ENCODE assay signal across 24 cellular contexts in the genomic region with DNA sequence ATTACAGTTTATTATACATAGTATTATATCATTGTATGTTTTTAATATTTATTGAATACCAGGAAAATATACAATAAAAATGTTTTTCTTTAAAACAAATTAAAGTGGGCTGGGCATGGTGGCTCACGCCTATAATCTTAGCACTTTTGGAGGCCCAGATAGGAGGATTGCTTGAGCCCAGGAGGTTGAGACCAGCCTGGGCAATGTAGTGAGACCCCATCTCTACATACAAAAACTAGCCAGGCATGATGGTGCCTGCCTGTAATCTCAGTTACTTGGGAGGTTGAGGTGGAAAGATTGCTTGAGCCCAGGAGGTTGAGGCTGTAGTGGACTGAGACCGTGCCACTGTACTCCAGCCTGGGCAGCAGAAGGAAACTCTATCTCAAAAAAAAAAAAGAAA. TPM values are rescaled to one million over a fixed set of nuclear protein-coding genes. Genes with fewer than 3 reads are reported as not detected.
DNase-seq lines count a peak whose midpoint lies in the region; ATAC-seq and TF ChIP-seq lines count a peak whose summit lies in the region.
"Had no signal": no experiment of that assay in that cellular context is flagged by ENCODE, and none has a peak within 500 bp of the region (broad histone marks: within the 10 kb centered on the region; RNA-seq: fewer than 3 reads in every experiment).

No MANE protein-coding gene starts in this region.

- POLR2A ChIA-PET in HEK293 (lab: Yijun Ruan, JAX) (interaction anchor here (0.5 kb wide), 1 partner anchor 12 kb away, joined by 3 read pairs; no protein-coding TSS in a partner anchor), WTC11 (lab: Charles Lee) (interaction anchor here (0.6 kb wide), 1 partner anchor 79 kb away, joined by 3 read pairs; no protein-coding TSS in a partner anchor)
- POLR2A ChIA-PET in naive thymus-derived CD8-positive, alpha-beta T cell (lab: Charles Lee) = no interaction called here

- DNase-seq in WTC11 (ENCODE audit: low spot score) (no peak), chondrocyte (ENCODE audit: low spot score) (peak; percentile 1), spleen (peak; percentile 3), NCI-H524 (lab: John Stamatoyannopoulos, UW) (no peak), Calu3 (no peak)
- DNase-seq in naive thymus-derived CD8-positive, alpha-beta T cell = no peak
- DNase-seq: 8988T; ACHN; BE2C; C1 segment of cervical spinal cord; Caco-2; CD4-positive, alpha-beta memory T cell; CD4-positive, CD25-positive, alpha-beta regulatory T cell; DMS 273 treated with DMSO at 0.1 percent for 48 hours; DMS153; DMS53; DMS79; DND-41; EL; GDM1 had no signal

- no peak for ATAC-seq in WTC11
- no peak for ATAC-seq in naive thymus-derived CD8-positive, alpha-beta T cell
- ATAC-seq: GM12878 had no signal

- TF ChIP-seq CTCF in HEK293 (tag by site-specific recombination; IDR thresholded peaks at IDR 0.05) = no peak
- no peak for TF ChIP-seq CTCF in WTC11 (IDR thresholded peaks at IDR 0.05)
- no peak for TF ChIP-seq CTCF in chondrocyte (IDR thresholded peaks at IDR 0.05)
- TF ChIP-seq CTCF in spleen (IDR thresholded peaks at IDR 0.05 in 8 of 11, conservative IDR thresholded peaks at IDR 0.05 in 3 of 11) = no peak
- TF ChIP-seq CTCF in Calu3 (IDR thresholded peaks at IDR 0.05; ENCODE audit: unreplicated experiment) = no peak

- H3K4me3 ChIP-seq in HEK293 (ENCODE audit: low read depth, low read length) = no peak overlapping the region
- H3K4me3 ChIP-seq in spleen = no peak overlapping the region
- H3K4me3 ChIP-seq: BLaER1, GM12878 had no signal

- intact Hi-C loops in spleen (cut with DNase I; ENCODE audit: low total_unique reads) = no loop called here
- intact Hi-C loops in Calu3 (cut with micrococcal nuclease; ENCODE audit: unreplicated experiment) = no loop called here

- WGBS in spleen, 5 donors = 87 to 97% (median 92%) methylated on average over 2 of the region's 2 CpGs

- H3K4me1 ChIP-seq in HEK293 (ENCODE audit: control insufficient read depth, insufficient read depth, low read length) (no peaks in the 10 kb centered on the region), spleen (no peaks in the 10 kb centered on the region)
- H3K4me1 ChIP-seq: BE2C, BLaER1, Caco-2 had no signal

- H3K27ac Mint-ChIP-seq in WTC11 (no peak overlapping the region), chondrocyte (ENCODE audit: unreplicated experiment) (no peak overlapping the region), Calu3 (ENCODE audit: unreplicated experiment) (no peak overlapping the region)
- no peak overlapping the region for H3K27ac Mint-ChIP-seq in naive thymus-derived CD8-positive, alpha-beta T cell
- H3K27ac Mint-ChIP-seq: CD4-positive, alpha-beta memory T cell; CD4-positive, CD25-positive, alpha-beta regulatory T cell had no signal

- no peaks in the 10 kb centered on the region for H3K36me3 ChIP-seq in HEK293 (ENCODE audit: control insufficient read depth in 2 of 2, insufficient read depth in 1 of 2, low read length in 2 of 2)
- H3K36me3 ChIP-seq in spleen = no peaks in the 10 kb centered on the region
- H3K36me3 ChIP-seq: BE2C, BLaER1 had no signal

- no peak overlapping the region for H3K27ac ChIP-seq in HEK293 (ENCODE audit: extremely low read depth, low read depth, low read length)
- no peak overlapping the region for H3K27ac ChIP-seq in spleen
- H3K27ac ChIP-seq: BLaER1 had no signal

- H3K9me3 Mint-ChIP-seq in WTC11 = peaks cover 12% of the 10 kb centered on the region; the same call in 1 of the 2 replicates
- no peaks in the 10 kb centered on the region for H3K9me3 Mint-ChIP-seq in chondrocyte (ENCODE audit: low read depth)
- no peaks in the 10 kb centered on the region for H3K9me3 Mint-ChIP-seq in naive thymus-derived CD8-positive, alpha-beta T cell
- no peaks in the 10 kb centered on the region for H3K9me3 Mint-ChIP-seq in Calu3 (ENCODE audit: low read depth, unreplicated experiment)
- H3K9me3 Mint-ChIP-seq: CD4-positive, alpha-beta memory T cell; CD4-positive, CD25-positive, alpha-beta regulatory T cell had no signal

- TF ChIP-seq POLR2A in spleen (IDR thresholded peaks at IDR 0.05) = no peak

- H3K27me3 ChIP-seq in spleen (replicated peaks in 1 of 7) = no peaks in the 10 kb centered on the region
- H3K27me3 ChIP-seq: BE2C, BLaER1 had no signal

- H3K4me1 Mint-ChIP-seq in WTC11 = no peaks in the 10 kb centered on the region
- no peaks in the 10 kb centered on the region for H3K4me1 Mint-ChIP-seq in chondrocyte (ENCODE audit: low read depth)
- H3K4me1 Mint-ChIP-seq in naive thymus-derived CD8-positive, alpha-beta T cell = no peaks in the 10 kb centered on the region
- no peaks in the 10 kb centered on the region for H3K4me1 Mint-ChIP-seq in Calu3 (ENCODE audit: low read depth, unreplicated experiment)
- H3K4me1 Mint-ChIP-seq: CD14-positive monocyte; CD4-positive, alpha-beta memory T cell; CD4-positive, CD25-positive, alpha-beta regulatory T cell had no signal

- CTCF ChIA-PET in HEK293 (lab: Yijun Ruan, JAX) = no interaction called here
- CTCF ChIA-PET in WTC11 (lab: Charles Lee) = no interaction called here
- CTCF ChIA-PET in Calu3 (lab: Charles Lee) = no interaction called here

- H3K9me3 ChIP-seq in HEK293 (ENCODE audit: control insufficient read depth, insufficient read depth, low read depth, low read length) (no peaks in the 10 kb centered on the region), spleen (no peaks in the 10 kb centered on the region)
- H3K9me3 ChIP-seq: BE2C, BLaER1, Caco-2 had no signal

- no peaks in the 10 kb centered on the region for H3K27me3 Mint-ChIP-seq in WTC11 (ENCODE audit: low read depth)
- H3K27me3 Mint-ChIP-seq in chondrocyte (ENCODE audit: low read depth) = no peaks in the 10 kb centered on the region
- H3K27me3 Mint-ChIP-seq in naive thymus-derived CD8-positive, alpha-beta T cell = no peaks in the 10 kb centered on the region
- no peaks in the 10 kb centered on the region for H3K27me3 Mint-ChIP-seq in Calu3 (ENCODE audit: unreplicated experiment)
- H3K27me3 Mint-ChIP-seq: CD4-positive, alpha-beta memory T cell had no signal

- no peaks in the 10 kb centered on the region for H3K36me3 Mint-ChIP-seq in WTC11
- no peaks in the 10 kb centered on the region for H3K36me3 Mint-ChIP-seq in chondrocyte (ENCODE audit: low read depth)
- peaks cover 0 to 3% (median 0%) of the 10 kb centered on the region in 3 donors for H3K36me3 Mint-ChIP-seq in naive thymus-derived CD8-positive, alpha-beta T cell
- no peaks in the 10 kb centered on the region for H3K36me3 Mint-ChIP-seq in Calu3 (ENCODE audit: insufficient read depth, unreplicated experiment)
- H3K36me3 Mint-ChIP-seq: CD14-positive monocyte; CD4-positive, alpha-beta memory T cell; CD4-positive, CD25-positive, alpha-beta regulatory T cell had no signal

- BruUV-seq in Calu3 (replicated peaks; lab: Mats Ljungman, UMichigan) = no TSS peak

- H3K4me3 Mint-ChIP-seq in WTC11 = no peak overlapping the region
- no peak overlapping the region for H3K4me3 Mint-ChIP-seq in chondrocyte (ENCODE audit: unreplicated experiment)
- no peak overlapping the region for H3K4me3 Mint-ChIP-seq in naive thymus-derived CD8-positive, alpha-beta T cell
- H3K4me3 Mint-ChIP-seq in Calu3 (ENCODE audit: low read depth, unreplicated experiment) = no peak overlapping the region
- H3K4me3 Mint-ChIP-seq: CD14-positive monocyte; CD4-positive, alpha-beta memory T cell; CD4-positive, CD25-positive, alpha-beta regulatory T cell had no signal

TF ChIP-seq in HEK293, 187 proteins besides CTCF, POLR2A, EP300 and RAD21 (continues in another document):
- TF ChIP-seq ZNF624 (tag by site-specific recombination; IDR thresholded peaks at IDR 0.05) = no peak

TF ChIP-seq in WTC11, 78 proteins besides CTCF, POLR2A, EP300 and RAD21:
- TF ChIP-seq, protein P1, sequence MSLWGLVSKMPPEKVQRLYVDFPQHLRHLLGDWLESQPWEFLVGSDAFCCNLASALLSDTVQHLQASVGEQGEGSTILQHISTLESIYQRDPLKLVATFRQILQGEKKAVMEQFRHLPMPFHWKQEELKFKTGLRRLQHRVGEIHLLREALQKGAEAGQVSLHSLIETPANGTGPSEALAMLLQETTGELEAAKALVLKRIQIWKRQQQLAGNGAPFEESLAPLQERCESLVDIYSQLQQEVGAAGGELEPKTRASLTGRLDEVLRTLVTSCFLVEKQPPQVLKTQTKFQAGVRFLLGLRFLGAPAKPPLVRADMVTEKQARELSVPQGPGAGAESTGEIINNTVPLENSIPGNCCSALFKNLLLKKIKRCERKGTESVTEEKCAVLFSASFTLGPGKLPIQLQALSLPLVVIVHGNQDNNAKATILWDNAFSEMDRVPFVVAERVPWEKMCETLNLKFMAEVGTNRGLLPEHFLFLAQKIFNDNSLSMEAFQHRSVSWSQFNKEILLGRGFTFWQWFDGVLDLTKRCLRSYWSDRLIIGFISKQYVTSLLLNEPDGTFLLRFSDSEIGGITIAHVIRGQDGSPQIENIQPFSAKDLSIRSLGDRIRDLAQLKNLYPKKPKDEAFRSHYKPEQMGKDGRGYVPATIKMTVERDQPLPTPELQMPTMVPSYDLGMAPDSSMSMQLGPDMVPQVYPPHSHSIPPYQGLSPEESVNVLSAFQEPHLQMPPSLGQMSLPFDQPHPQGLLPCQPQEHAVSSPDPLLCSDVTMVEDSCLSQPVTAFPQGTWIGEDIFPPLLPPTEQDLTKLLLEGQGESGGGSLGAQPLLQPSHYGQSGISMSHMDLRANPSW (CRISPR knock-in tag; conservative IDR thresholded peaks at IDR 0.05; ENCODE audit: low read depth) = no peak
- TF ChIP-seq NR1H2 (CRISPR knock-in tag; IDR thresholded peaks at IDR 0.05) = no peak
- TF ChIP-seq, protein P2, sequence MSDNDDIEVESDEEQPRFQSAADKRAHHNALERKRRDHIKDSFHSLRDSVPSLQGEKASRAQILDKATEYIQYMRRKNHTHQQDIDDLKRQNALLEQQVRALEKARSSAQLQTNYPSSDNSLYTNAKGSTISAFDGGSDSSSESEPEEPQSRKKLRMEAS (CRISPR knock-in tag; IDR thresholded peaks at IDR 0.05) = no peak
- peak; percentile 63; the same call in 1 of the 2 replicates for TF ChIP-seq ZNF121 (CRISPR knock-in tag; IDR thresholded peaks at IDR 0.05)
- no peak for TF ChIP-seq ZBTB21 (CRISPR knock-in tag; IDR thresholded peaks at IDR 0.05; ENCODE audit: borderline replicate concordance)

RNA-seq across cellular contexts. Expression of a gene that starts 38.3 kb away (rescaled TPM):
- 61.7 to 64.6 TPM (median 63.0 TPM) in 3 replicates for total RNA-seq in WTC11 (2021)
- total RNA-seq in chondrocyte = 53.3 to 61.3 TPM (median 53.8 TPM) in 3 replicates
- total RNA-seq in spleen = 10 to 100 TPM; 63.5 to 90.7 (median 81.2) TPM
- polyA plus RNA-seq in spleen = 10 to 100 TPM; 17.9 to 21.5 (median 20.4) TPM
- total RNA-seq in naive thymus-derived CD8-positive, alpha-beta T cell = 100 to 1,000 TPM in 1 of 2 experiments, 10 to 100 TPM in 1; 99.8 to 101 TPM
- 10 to 100 TPM; 31.1 to 46.7 (median 32.4) TPM for polyA plus RNA-seq in naive thymus-derived CD8-positive, alpha-beta T cell
- 42.6 and 49.1 TPM in 2 replicates for total RNA-seq in Calu3 (2022)

RNA-seq across cellular contexts. Expression of a gene that starts 40.6 kb away (rescaled TPM):
- total RNA-seq in WTC11 (2021) (28.5 to 31.7 TPM (median 28.9 TPM) in 3 replicates), chondrocyte (7.0 to 10.1 TPM (median 7.7 TPM) in 3 replicates), spleen (10 to 100 TPM in 6 of 7 donors, 1 to 10 TPM in 1; 7.7 to 18.7 (median 15.1) TPM), Calu3 (2022) (5.0 and 5.3 TPM in 2 replicates)
- polyA plus RNA-seq in spleen = 1 to 10 TPM; 1.3 to 1.6 (median 1.5) TPM
- 10 to 100 TPM; 14.8 to 19.0 TPM for total RNA-seq in naive thymus-derived CD8-positive, alpha-beta T cell
- 10 to 100 TPM; 10.7 to 14.3 (median 13.5) TPM for polyA plus RNA-seq in naive thymus-derived CD8-positive, alpha-beta T cell

Comparison
In these comparisons a context has a peak if more than half of its experiments do, and no peak if none do; other contexts are left out.
1. DNase-seq: peak in chondrocyte (single experiment) and spleen (single experiment); none in WTC11 (single experiment), NCI-H524 (0 of 2), naive thymus-derived CD8-positive, alpha-beta T cell (0 of 10) and Calu3 (single experiment).